19 cellular contexts compared by ENCODE assay signal in genomic region chr7:116283595-116284204, GRCh38.
"Had no signal": no experiment of that assay in that cellular context is flagged by ENCODE, and none has a peak within 500 bp of the region (broad histone marks: within the 10 kb centered on the region; RNA-seq: fewer than 3 reads in every experiment).

No MANE protein-coding gene starts in this region.

- H3K4me1 Mint-ChIP-seq: naive thymus-derived CD8-positive, alpha-beta T cell; stimulated activated naive B cell treated with anti-CD40 and anti-IgM and Interleukin-4, amounts not matched to agents 10 μg/mL and 1 μg/mL and 100 μg/mL, for 72 hours had no signal

- ATAC-seq: effector memory CD8-positive, alpha-beta T cell; mucosa of descending colon; naive thymus-derived CD8-positive, alpha-beta T cell; stimulated activated naive B cell treated with anti-CD40 and anti-IgM and Interleukin-4, amounts not matched to agents 10 μg/mL and 1 μg/mL and 100 μg/mL, for 72 hours had no signal

- H3K27ac ChIP-seq: hepatocyte, neutrophil, sigmoid colon, skin epidermis, stomach, thoracic aorta, uterus had no signal

- H3K27me3 ChIP-seq: foreskin keratinocyte, hepatocyte, neutrophil, sigmoid colon, stomach, uterus had no signal

- H3K36me3 Mint-ChIP-seq: naive thymus-derived CD8-positive, alpha-beta T cell; stimulated activated naive B cell treated with anti-CD40 and anti-IgM and Interleukin-4, amounts not matched to agents 10 μg/mL and 1 μg/mL and 100 μg/mL, for 72 hours had no signal

- H3K9me3 ChIP-seq: mucosa of descending colon, neutrophil, sigmoid colon, stomach, thoracic aorta, uterus had no signal

- H3K27me3 Mint-ChIP-seq: stimulated activated naive B cell treated with anti-CD40 and anti-IgM and Interleukin-4, amounts not matched to agents 10 μg/mL and 1 μg/mL and 100 μg/mL, for 72 hours had no signal

- DNase-seq: effector memory CD8-positive, alpha-beta T cell; erythroblast; kidney glomerular epithelial cell; mucosa of descending colon; naive thymus-derived CD8-positive, alpha-beta T cell; posterior cingulate gyrus; sigmoid colon; stimulated activated CD4-positive, alpha-beta T cell treated with anti-CD3 and anti-CD28 coated beads, Interleukin-2, amount 100 ng/mL, for 24 hours; stimulated activated CD4-positive, alpha-beta T cell treated with anti-CD3 and anti-CD28 coated beads, Interleukin-4, amount 100 ng/mL, for 4 hours; stimulated activated naive B cell treated with anti-CD40 and anti-IgM and Interleukin-4, amounts not matched to agents 10 μg/mL and 1 μg/mL and 100 μg/mL, for 72 hours; stomach; substantia nigra; uterus had no signal

- H3K27ac Mint-ChIP-seq: dendritic cell treated with granulocyte-macrophage colony-stimulating factor and Interleukin-4, amounts not matched to agents 40 ng/mL and 50 ng/mL, for 4 days; effector memory CD8-positive, alpha-beta T cell; naive thymus-derived CD8-positive, alpha-beta T cell; stimulated activated naive B cell treated with anti-CD40 and anti-IgM and Interleukin-4, amounts not matched to agents 10 μg/mL and 1 μg/mL and 100 μg/mL, for 72 hours had no signal

- H3K4me3 Mint-ChIP-seq: dendritic cell treated with granulocyte-macrophage colony-stimulating factor and Interleukin-4, amounts not matched to agents 40 ng/mL and 50 ng/mL, for 4 days; effector memory CD8-positive, alpha-beta T cell; naive thymus-derived CD8-positive, alpha-beta T cell; stimulated activated naive B cell treated with anti-CD40 and anti-IgM and Interleukin-4, amounts not matched to agents 10 μg/mL and 1 μg/mL and 100 μg/mL, for 72 hours had no signal

- H3K4me1 ChIP-seq: stomach, uterus had no signal

- H3K4me3 ChIP-seq: hepatocyte, mucosa of descending colon, sigmoid colon, skin epidermis, stomach, thoracic aorta, uterus had no signal

- H3K36me3 ChIP-seq: neutrophil, sigmoid colon, stomach, thoracic aorta, uterus had no signal

- H3K9me3 Mint-ChIP-seq: dendritic cell treated with granulocyte-macrophage colony-stimulating factor and Interleukin-4, amounts not matched to agents 40 ng/mL and 50 ng/mL, for 4 days; effector memory CD8-positive, alpha-beta T cell; naive thymus-derived CD8-positive, alpha-beta T cell; stimulated activated naive B cell treated with anti-CD40 and anti-IgM and Interleukin-4, amounts not matched to agents 10 μg/mL and 1 μg/mL and 100 μg/mL, for 72 hours had no signal
